Comparison of ENCODE assay signal across 20 cellular contexts in the genomic region with DNA sequence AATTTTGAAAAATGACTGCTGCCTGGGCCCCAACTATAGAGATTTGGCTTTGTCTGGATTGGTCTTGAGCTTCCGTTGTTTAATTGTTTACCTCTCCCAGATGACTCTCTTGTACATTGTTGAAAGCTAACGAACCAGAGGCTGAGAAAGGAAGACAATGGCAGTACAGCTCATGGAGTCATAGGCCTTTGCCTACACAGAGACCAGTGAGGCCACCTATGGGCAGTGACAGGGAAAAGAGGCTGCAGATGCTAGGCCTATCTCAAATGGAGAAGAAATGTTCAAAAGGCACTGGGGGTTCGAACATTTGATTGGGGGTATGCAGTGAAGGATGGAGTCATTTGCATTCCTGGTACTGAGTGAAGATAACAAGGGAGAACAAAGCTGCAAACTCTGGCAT. TPM values are rescaled to one million over a fixed set of nuclear protein-coding genes. Genes with fewer than 3 reads are reported as not detected.
DNase-seq lines count a peak whose midpoint lies in the region; TF ChIP-seq lines count a peak whose summit lies in the region.
"Had no signal": no experiment of that assay in that cellular context is flagged by ENCODE, and none has a peak within 500 bp of the region (broad histone marks: within the 10 kb centered on the region; RNA-seq: fewer than 3 reads in every experiment).

No MANE protein-coding gene starts in this region.

- no peaks in the 10 kb centered on the region for H3K4me1 ChIP-seq in A673 (ENCODE audit: insufficient read depth, low read length, poor library complexity, severe bottlenecking)
- H3K4me1 ChIP-seq in OCI-LY3 (ENCODE audit: low read length) = no peaks in the 10 kb centered on the region
- H3K4me1 ChIP-seq: Peyer's patch had no signal

- no peak overlapping the region for H3K4me3 ChIP-seq in A673 (ENCODE audit: low read depth, low read length, poor library complexity, severe bottlenecking)
- no peak overlapping the region for H3K4me3 ChIP-seq in OCI-LY3 (ENCODE audit: low read length)
- no peak overlapping the region for H3K4me3 ChIP-seq in epithelial cell of proximal tubule (ENCODE audit: low read depth, low read length)
- H3K4me3 ChIP-seq: ovary, Peyer's patch, skin epidermis had no signal

- H3K79me2 ChIP-seq in OCI-LY3 (ENCODE audit: low read length) = no peaks in the 10 kb centered on the region

- no peaks in the 10 kb centered on the region for H3K9me3 Mint-ChIP-seq in activated naive CD4-positive, alpha-beta T cell treated with anti-CD3 and anti-CD28 coated beads, Interleukin-2, amount 10 ng/mL, durations not matched to agents 7 days and 5 days

- H3K27me3 Mint-ChIP-seq in activated naive CD4-positive, alpha-beta T cell treated with anti-CD3 and anti-CD28 coated beads, Interleukin-2, amount 10 ng/mL, durations not matched to agents 7 days and 5 days = no peaks in the 10 kb centered on the region

- H4K20me1 ChIP-seq in OCI-LY3 (ENCODE audit: insufficient read depth, low read length) = no peaks in the 10 kb centered on the region

- TF ChIP-seq CTCF in A673 (conservative IDR thresholded peaks at IDR 0.05; ENCODE audit: low read depth, low read length) (peak; percentile 34; the same call in 1 of the 2 replicates), GM12874 (IDR thresholded peaks at IDR 0.05; ENCODE audit: insufficient read depth, low read depth, low read length) (0 out of 2 replicates have a peak, but pooled peaks have one; percentile 15), OCI-LY3 (IDR thresholded peaks at IDR 0.05; ENCODE audit: low read depth, low read length) (peak; percentile 28), epithelial cell of proximal tubule (conservative IDR thresholded peaks at IDR 0.05; ENCODE audit: low read depth, low read length) (peak; percentile 33)

- no peaks in the 10 kb centered on the region for H3K36me3 Mint-ChIP-seq in activated naive CD4-positive, alpha-beta T cell treated with anti-CD3 and anti-CD28 coated beads, Interleukin-2, amount 10 ng/mL, durations not matched to agents 7 days and 5 days

- peaks cover 9% of the 10 kb centered on the region for H3K27me3 ChIP-seq in A673 (replicated peaks; ENCODE audit: insufficient read depth, low read depth, low read length, poor library complexity)
- H3K27me3 ChIP-seq in OCI-LY3 (ENCODE audit: low read depth, low read length) = no peaks in the 10 kb centered on the region
- H3K27me3 ChIP-seq: ovary, Peyer's patch had no signal

- H3K27ac ChIP-seq in A673 (ENCODE audit: low read depth, low read length, poor library complexity, severe bottlenecking) (no peak overlapping the region), OCI-LY3 (ENCODE audit: low read length) (no peak overlapping the region)
- H3K27ac ChIP-seq: ovary, Peyer's patch, skin epidermis had no signal

- DNase-seq in A673 (ENCODE audit: low spot score) = no peak
- DNase-seq in epithelial cell of proximal tubule (ENCODE audit: low read depth) = no peak
- no peak for DNase-seq in posterior cingulate gyrus
- DNase-seq in activated naive CD4-positive, alpha-beta T cell treated with anti-CD3 and anti-CD28 coated beads, Interleukin-2, amount 10 ng/mL, durations not matched to agents 7 days and 5 days = no peak
- DNase-seq in NCI-H1436 (lab: John Stamatoyannopoulos, UW) = no peak
- DNase-seq in amniotic stem cell (lab: John Stamatoyannopoulos, UW) = no peak
- DNase-seq: activated CD4-positive, alpha-beta T cell treated with anti-CD3 and anti-CD28 coated beads for 36 hours; activated gamma-delta T cell; EL; NCI-H1105; NCI-H345; ovary; Peyer's patch; SK-N-SH; T1000 had no signal

- no peak overlapping the region for H3K9ac ChIP-seq in OCI-LY3 (ENCODE audit: low read length)
- H3K9ac ChIP-seq: SK-N-SH had no signal

- H3K4me1 Mint-ChIP-seq in activated naive CD4-positive, alpha-beta T cell treated with anti-CD3 and anti-CD28 coated beads, Interleukin-2, amount 10 ng/mL, durations not matched to agents 7 days and 5 days = no peaks in the 10 kb centered on the region
- H3K4me1 Mint-ChIP-seq: activated CD4-positive, alpha-beta T cell treated with anti-CD3 and anti-CD28 coated beads for 36 hours had no signal

- CTCF ChIA-PET in A673 (lab: Charles Lee) = no interaction called here
- CTCF ChIA-PET in activated naive CD4-positive, alpha-beta T cell treated with anti-CD3 and anti-CD28 coated beads, Interleukin-2, amount 10 ng/mL, durations not matched to agents 7 days and 5 days (lab: Charles Lee) = interaction anchor here (1.1 kb wide), 1 partner anchor 23 kb away, joined by 4 read pairs; no protein-coding TSS in a partner anchor

- H3K4me3 Mint-ChIP-seq in activated naive CD4-positive, alpha-beta T cell treated with anti-CD3 and anti-CD28 coated beads, Interleukin-2, amount 10 ng/mL, durations not matched to agents 7 days and 5 days = no peak overlapping the region
- H3K4me3 Mint-ChIP-seq: activated CD4-positive, alpha-beta T cell treated with anti-CD3 and anti-CD28 coated beads for 36 hours had no signal

- no peaks in the 10 kb centered on the region for H3K36me3 ChIP-seq in A673 (ENCODE audit: insufficient read depth, low read length, poor library complexity, severe bottlenecking)
- no peaks in the 10 kb centered on the region for H3K36me3 ChIP-seq in OCI-LY3 (replicated peaks; ENCODE audit: low read depth, low read length)
- H3K36me3 ChIP-seq: ovary, Peyer's patch had no signal

- no TSS peak for BruUV-seq in A673 (replicated peaks; lab: Mats Ljungman, UMichigan)

- intact Hi-C loops in A673 (cut with micrococcal nuclease; ENCODE audit: unreplicated experiment) = no loop called here
- intact Hi-C loops in posterior cingulate gyrus (cut with DNase I) = no loop called here

- POLR2A ChIA-PET in A673 (lab: Charles Lee; ENCODE audit: low non-redundant PET) = no interaction called here

- no peak overlapping the region for H3K27ac Mint-ChIP-seq in activated naive CD4-positive, alpha-beta T cell treated with anti-CD3 and anti-CD28 coated beads, Interleukin-2, amount 10 ng/mL, durations not matched to agents 7 days and 5 days
- H3K27ac Mint-ChIP-seq: activated CD4-positive, alpha-beta T cell treated with anti-CD3 and anti-CD28 coated beads for 36 hours had no signal

- no peaks in the 10 kb centered on the region for H3K9me3 ChIP-seq in A673 (ENCODE audit: low read depth, low read length, poor library complexity, severe bottlenecking)
- no peaks in the 10 kb centered on the region for H3K9me3 ChIP-seq in OCI-LY3 (ENCODE audit: insufficient read depth, low read length)
- H3K9me3 ChIP-seq: ovary, Peyer's patch, SK-N-SH had no signal

- no peak overlapping the region for H3K4me2 ChIP-seq in OCI-LY3 (ENCODE audit: low read length)
- H3K4me2 ChIP-seq: SK-N-SH had no signal

- no peak overlapping the region for H2AFZ ChIP-seq in OCI-LY3 (ENCODE audit: low read depth, low read length)

RNA-seq across cellular contexts. Expression of a gene that starts 29.1 kb away (rescaled TPM):
- total RNA-seq in A673 (2021) (not detected in 2 replicates), epithelial cell of proximal tubule (not detected in 2 replicates)
- total RNA-seq: activated CD4-positive, alpha-beta T cell treated with anti-CD3 and anti-CD28 coated beads for 36 hours; liver; ovary; Peyer's patch; temporal lobe had no signal
